15 cellular contexts compared by ENCODE assay signal in the genomic region with DNA sequence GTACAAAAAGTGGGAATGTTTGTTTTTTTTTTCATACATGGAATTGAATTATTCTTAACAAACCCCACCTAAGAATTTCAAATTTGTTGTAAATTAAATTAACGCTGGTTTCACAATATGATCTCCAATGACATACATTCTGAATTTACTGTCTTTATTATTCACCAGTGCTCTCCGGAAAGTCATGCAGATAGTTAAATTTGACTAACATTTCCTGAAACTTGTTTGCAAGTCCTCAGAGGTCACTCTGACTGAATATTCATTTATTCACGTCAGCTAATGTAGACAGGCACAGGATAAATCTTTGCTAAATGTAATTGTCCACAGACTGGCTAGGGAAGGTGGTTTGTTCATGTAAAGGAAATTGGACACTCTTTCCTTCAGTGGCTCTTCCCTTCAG.
A peak's percentile ranks its signal among the peaks of the same experiment; 100 is the strongest.
DNase-seq lines count a peak whose midpoint lies in the region; ATAC-seq, FAIRE-seq and TF ChIP-seq lines count a peak whose summit lies in the region.
"Had no signal": no experiment of that assay in that cellular context is flagged by ENCODE, and none has a peak within 500 bp of the region (broad histone marks: within the 10 kb centered on the region; RNA-seq: fewer than 3 reads in every experiment).

No MANE protein-coding gene starts in this region.

- no peak overlapping the region for H2AFZ ChIP-seq in astrocyte (ENCODE audit: low read depth, low read length)

- H3K9me3 Mint-ChIP-seq in astrocyte (ENCODE audit: unreplicated experiment) (no peaks in the 10 kb centered on the region), glutamatergic neuron (ENCODE audit: unreplicated experiment) (no peaks in the 10 kb centered on the region)
- H3K9me3 Mint-ChIP-seq: CD4-positive, alpha-beta T cell had no signal

- H3K9ac ChIP-seq in HUES64 (ENCODE audit: low read depth, low read length) (no peak overlapping the region), astrocyte (ENCODE audit: low read length) (peak overlapping the region; percentile 22)

- DNase-seq in EL, result peak; percentile 41
- no peak for DNase-seq in astrocyte (ENCODE audit: low read depth)
- peak; percentile 2 for DNase-seq in left kidney (ENCODE audit: low read depth, low spot score)
- no peak for DNase-seq in stimulated activated CD4-positive, alpha-beta T cell treated with anti-CD3 and anti-CD28 coated beads, Interleukin-2, amount 100 ng/mL, for 24 hours
- no peak for DNase-seq in glutamatergic neuron
- DNase-seq: BE2C; Calu3; CD4-positive, alpha-beta T cell; DMS53; NCI-H1417 treated with DMSO at 0.1 percent for 48 hours; NCI-H1930; PC-3 had no signal

- H3K9me3 ChIP-seq in HUES64 (ENCODE audit: insufficient read depth, low read depth, low read length) (no peaks in the 10 kb centered on the region), astrocyte (ENCODE audit: insufficient read depth, low read depth, low read length) (no peaks in the 10 kb centered on the region)
- H3K9me3 ChIP-seq: BE2C, SJSA1 had no signal

- H4K20me1 ChIP-seq in astrocyte (ENCODE audit: insufficient read depth, low read length), result no peaks in the 10 kb centered on the region

- H3K36me3 Mint-ChIP-seq in astrocyte (ENCODE audit: low read depth, unreplicated experiment) (no peaks in the 10 kb centered on the region), glutamatergic neuron (ENCODE audit: unreplicated experiment) (no peaks in the 10 kb centered on the region)

- peaks cover 48% of the 10 kb centered on the region for H3K4me1 ChIP-seq in HUES64 (ENCODE audit: insufficient read depth, low read length)
- peaks cover 7% of the 10 kb centered on the region for H3K4me1 ChIP-seq in astrocyte (ENCODE audit: insufficient read depth, low read length)
- H3K4me1 ChIP-seq: BE2C, SJSA1 had no signal

- H3K27me3 Mint-ChIP-seq in astrocyte (ENCODE audit: low read depth, unreplicated experiment), result no peaks in the 10 kb centered on the region
- H3K27me3 Mint-ChIP-seq in glutamatergic neuron (ENCODE audit: unreplicated experiment), result no peaks in the 10 kb centered on the region
- H3K27me3 Mint-ChIP-seq: CD4-positive, alpha-beta T cell had no signal

- H3K27ac Mint-ChIP-seq in astrocyte (ENCODE audit: unreplicated experiment) (no peak overlapping the region), glutamatergic neuron (ENCODE audit: unreplicated experiment) (no peak overlapping the region)
- H3K27ac Mint-ChIP-seq: CD4-positive, alpha-beta T cell had no signal

- peak overlapping the region; percentile 72 for H3K4me2 ChIP-seq in astrocyte (ENCODE audit: low read length)

- H3K27ac ChIP-seq in HUES64 (ENCODE audit: low read depth, low read length), result peak overlapping the region; percentile 3
- peak overlapping the region; percentile 71 for H3K27ac ChIP-seq in astrocyte (ENCODE audit: low read depth, low read length)
- H3K27ac ChIP-seq: SJSA1 had no signal

- H3K79me2 ChIP-seq in astrocyte (ENCODE audit: insufficient read depth, low read length), result no peaks in the 10 kb centered on the region

- TF ChIP-seq CTCF in astrocyte (IDR thresholded peaks at IDR 0.05; ENCODE audit: insufficient read depth, low read depth, low read length), result no peak
- TF ChIP-seq CTCF in glutamatergic neuron (IDR thresholded peaks at IDR 0.05; ENCODE audit: partially characterized antibody, unreplicated experiment), result no peak

- WGBS in HUES64, result 68% methylated on average over 3 of the region's 3 CpGs

- FAIRE-seq in astrocyte (lab: Jason Lieb, UNC), result peak; percentile 20

- peaks cover 9% of the 10 kb centered on the region for H3K4me1 Mint-ChIP-seq in astrocyte (ENCODE audit: low read depth, unreplicated experiment)
- no peaks in the 10 kb centered on the region for H3K4me1 Mint-ChIP-seq in glutamatergic neuron (ENCODE audit: low read depth, unreplicated experiment)

- H3K36me3 ChIP-seq in HUES64 (ENCODE audit: insufficient read depth, low read length) (no peaks in the 10 kb centered on the region; the same call in 1 of the 2 replicates), astrocyte (ENCODE audit: insufficient read depth, low read length) (no peaks in the 10 kb centered on the region)
- H3K36me3 ChIP-seq: BE2C, SJSA1 had no signal

- H3K4me3 Mint-ChIP-seq in astrocyte (ENCODE audit: unreplicated experiment) (no peak overlapping the region), glutamatergic neuron (ENCODE audit: unreplicated experiment) (no peak overlapping the region)
- H3K4me3 Mint-ChIP-seq: CD4-positive, alpha-beta T cell had no signal

- H3K27me3 ChIP-seq in HUES64 (ENCODE audit: insufficient read depth, low read length), result no peaks in the 10 kb centered on the region
- H3K27me3 ChIP-seq in astrocyte (ENCODE audit: insufficient read depth, low read length), result no peaks in the 10 kb centered on the region
- H3K27me3 ChIP-seq: BE2C, SJSA1 had no signal

- no peak overlapping the region for H3K4me3 ChIP-seq in HUES64 (ENCODE audit: low read length)
- H3K4me3 ChIP-seq in astrocyte (ENCODE audit: insufficient read depth, low read depth, low read length), result no peak overlapping the region
- H3K4me3 ChIP-seq: SJSA1 had no signal

- no peak for ATAC-seq in GM21825 (IDR thresholded peaks at IDR 0.05; ENCODE audit: unreplicated experiment)
- ATAC-seq: PC-3 had no signal

Comparison
In these comparisons a context has a peak if more than half of its experiments do, and no peak if none do; other contexts are left out.
1. DNase-seq: peak in EL (single experiment) and left kidney (single experiment); none in astrocyte (single experiment), stimulated activated CD4-positive, alpha-beta T cell treated with anti-CD3 and anti-CD28 coated beads, Interleukin-2, amount 100 ng/mL, for 24 hours (0 of 2) and glutamatergic neuron (single experiment).